2 cellular contexts compared by ENCODE assay signal in genomic region chr6:43298565-43299337, GRCh38.
TF ChIP-seq lines count a peak whose summit lies in the region.

No MANE protein-coding gene starts in this region.

TF ChIP-seq in H1, 55 proteins besides CTCF, POLR2A, EP300 and RAD21:
- TF ChIP-seq KDM1A (IDR thresholded peaks at IDR 0.05; ENCODE audit: borderline replicate concordance, low read length): peak; percentile 82; the same call in 1 of the 2 replicates
- no peak for TF ChIP-seq KDM5A (IDR thresholded peaks at IDR 0.05; ENCODE audit: low read length)
- TF ChIP-seq SP2 (IDR thresholded peaks at IDR 0.05; ENCODE audit: low read length): no peak
- no peak for TF ChIP-seq ASH2L (IDR thresholded peaks at IDR 0.05; ENCODE audit: low read length)

TF ChIP-seq in HepG2, 621 proteins besides CTCF, POLR2A, EP300 and RAD21 (continues in another document):
- TF ChIP-seq KDM4B (CRISPR knock-in tag; IDR thresholded peaks at IDR 0.05) (no peak), MZF1 (CRISPR knock-in tag; IDR thresholded peaks at IDR 0.05; ENCODE audit: borderline replicate concordance) (no peak), FOXP1 (IDR thresholded peaks at IDR 0.05) (no peak), FOXP1 (CRISPR knock-in tag; IDR thresholded peaks at IDR 0.05) (no peak), NR2C2 (CRISPR knock-in tag; IDR thresholded peaks at IDR 0.05; ENCODE audit: borderline replicate concordance) (no peak), USF2 (IDR thresholded peaks at IDR 0.05; ENCODE audit: low read depth, low read length) (no peak), USF2 (CRISPR knock-in tag; IDR thresholded peaks at IDR 0.05; ENCODE audit: borderline replicate concordance) (no peak), CBX5 (CRISPR knock-in tag; IDR thresholded peaks at IDR 0.05; ENCODE audit: borderline replicate concordance) (no peak), ZNF367 (CRISPR knock-in tag; IDR thresholded peaks at IDR 0.05; ENCODE audit: borderline replicate concordance) (0 out of 2 replicates have a peak, but pooled peaks have one; percentile 29), KMT2B (CRISPR knock-in tag; IDR thresholded peaks at IDR 0.05) (no peak), ZNF746 (CRISPR knock-in tag; IDR thresholded peaks at IDR 0.05) (no peak), ZNF772 (CRISPR knock-in tag; IDR thresholded peaks at IDR 0.05) (no peak), U2AF2 (IDR thresholded peaks at IDR 0.05; ENCODE audit: low read depth, low read length) (no peak), ZNF530 (CRISPR knock-in tag; IDR thresholded peaks at IDR 0.05; ENCODE audit: low read depth) (no peak), GPN1 (CRISPR knock-in tag; IDR thresholded peaks at IDR 0.05; ENCODE audit: borderline replicate concordance) (no peak), RNF2 (conservative IDR thresholded peaks at IDR 0.05; ENCODE audit: low read depth) (no peak), CEBPB (IDR thresholded peaks at IDR 0.05; ENCODE audit: borderline replicate concordance, low read depth, low read length) (no peak), CC2D1A (CRISPR knock-in tag; IDR thresholded peaks at IDR 0.05) (no peak), ZBTB21 (CRISPR knock-in tag; IDR thresholded peaks at IDR 0.05) (no peak), FOXC1 (CRISPR knock-in tag; IDR thresholded peaks at IDR 0.05; ENCODE audit: borderline replicate concordance) (no peak), ZNF672 (CRISPR knock-in tag; IDR thresholded peaks at IDR 0.05) (no peak), AKAP8 (CRISPR knock-in tag; IDR thresholded peaks at IDR 0.05) (0 out of 2 replicates have a peak, but pooled peaks have one; percentile 48), CREM (IDR thresholded peaks at IDR 0.05) (no peak), CREM (CRISPR knock-in tag; IDR thresholded peaks at IDR 0.05) (no peak), BRCA1 (CRISPR knock-in tag; IDR thresholded peaks at IDR 0.05) (no peak), TFE3 (CRISPR knock-in tag; IDR thresholded peaks at IDR 0.05) (no peak), ZNF713 (CRISPR knock-in tag; IDR thresholded peaks at IDR 0.05) (no peak), ZNF878 (CRISPR knock-in tag; IDR thresholded peaks at IDR 0.05) (no peak), RELA (CRISPR knock-in tag; IDR thresholded peaks at IDR 0.05) (no peak), ZNF264 (CRISPR knock-in tag; IDR thresholded peaks at IDR 0.05) (no peak), HNRNPUL1 (IDR thresholded peaks at IDR 0.05; ENCODE audit: low read depth, low read length) (no peak), ARNT (IDR thresholded peaks at IDR 0.05) (no peak), MXD4 (CRISPR knock-in tag; IDR thresholded peaks at IDR 0.05) (no peak), JUNB (CRISPR knock-in tag; IDR thresholded peaks at IDR 0.05; ENCODE audit: borderline replicate concordance) (no peak), PAX8 (CRISPR knock-in tag; IDR thresholded peaks at IDR 0.05; ENCODE audit: borderline replicate concordance) (no peak), ZNF841 (CRISPR knock-in tag; IDR thresholded peaks at IDR 0.05; ENCODE audit: borderline replicate concordance) (no peak), MED13 (CRISPR knock-in tag; IDR thresholded peaks at IDR 0.05) (no peak), PATZ1 (CRISPR knock-in tag; IDR thresholded peaks at IDR 0.05) (no peak), TMF1 (CRISPR knock-in tag; IDR thresholded peaks at IDR 0.05; ENCODE audit: low read depth) (no peak), ZNF777 (CRISPR knock-in tag; IDR thresholded peaks at IDR 0.05) (no peak)
- TF ChIP-seq, protein P1, sequence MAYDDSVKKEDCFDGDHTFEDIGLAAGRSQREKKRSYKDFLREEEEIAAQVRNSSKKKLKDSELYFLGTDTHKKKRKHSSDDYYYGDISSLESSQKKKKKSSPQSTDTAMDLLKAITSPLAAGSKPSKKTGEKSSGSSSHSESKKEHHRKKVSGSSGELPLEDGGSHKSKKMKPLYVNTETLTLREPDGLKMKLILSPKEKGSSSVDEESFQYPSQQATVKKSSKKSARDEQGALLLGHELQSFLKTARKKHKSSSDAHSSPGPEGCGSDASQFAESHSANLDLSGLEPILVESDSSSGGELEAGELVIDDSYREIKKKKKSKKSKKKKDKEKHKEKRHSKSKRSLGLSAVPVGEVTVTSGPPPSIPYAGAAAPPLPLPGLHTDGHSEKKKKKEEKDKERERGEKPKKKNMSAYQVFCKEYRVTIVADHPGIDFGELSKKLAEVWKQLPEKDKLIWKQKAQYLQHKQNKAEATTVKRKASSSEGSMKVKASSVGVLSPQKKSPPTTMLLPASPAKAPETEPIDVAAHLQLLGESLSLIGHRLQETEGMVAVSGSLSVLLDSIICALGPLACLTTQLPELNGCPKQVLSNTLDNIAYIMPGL (CRISPR knock-in tag; IDR thresholded peaks at IDR 0.05; ENCODE audit: borderline replicate concordance in 1 of 2, low read depth in 1 of 2): no peak
- TF ChIP-seq, protein P2, sequence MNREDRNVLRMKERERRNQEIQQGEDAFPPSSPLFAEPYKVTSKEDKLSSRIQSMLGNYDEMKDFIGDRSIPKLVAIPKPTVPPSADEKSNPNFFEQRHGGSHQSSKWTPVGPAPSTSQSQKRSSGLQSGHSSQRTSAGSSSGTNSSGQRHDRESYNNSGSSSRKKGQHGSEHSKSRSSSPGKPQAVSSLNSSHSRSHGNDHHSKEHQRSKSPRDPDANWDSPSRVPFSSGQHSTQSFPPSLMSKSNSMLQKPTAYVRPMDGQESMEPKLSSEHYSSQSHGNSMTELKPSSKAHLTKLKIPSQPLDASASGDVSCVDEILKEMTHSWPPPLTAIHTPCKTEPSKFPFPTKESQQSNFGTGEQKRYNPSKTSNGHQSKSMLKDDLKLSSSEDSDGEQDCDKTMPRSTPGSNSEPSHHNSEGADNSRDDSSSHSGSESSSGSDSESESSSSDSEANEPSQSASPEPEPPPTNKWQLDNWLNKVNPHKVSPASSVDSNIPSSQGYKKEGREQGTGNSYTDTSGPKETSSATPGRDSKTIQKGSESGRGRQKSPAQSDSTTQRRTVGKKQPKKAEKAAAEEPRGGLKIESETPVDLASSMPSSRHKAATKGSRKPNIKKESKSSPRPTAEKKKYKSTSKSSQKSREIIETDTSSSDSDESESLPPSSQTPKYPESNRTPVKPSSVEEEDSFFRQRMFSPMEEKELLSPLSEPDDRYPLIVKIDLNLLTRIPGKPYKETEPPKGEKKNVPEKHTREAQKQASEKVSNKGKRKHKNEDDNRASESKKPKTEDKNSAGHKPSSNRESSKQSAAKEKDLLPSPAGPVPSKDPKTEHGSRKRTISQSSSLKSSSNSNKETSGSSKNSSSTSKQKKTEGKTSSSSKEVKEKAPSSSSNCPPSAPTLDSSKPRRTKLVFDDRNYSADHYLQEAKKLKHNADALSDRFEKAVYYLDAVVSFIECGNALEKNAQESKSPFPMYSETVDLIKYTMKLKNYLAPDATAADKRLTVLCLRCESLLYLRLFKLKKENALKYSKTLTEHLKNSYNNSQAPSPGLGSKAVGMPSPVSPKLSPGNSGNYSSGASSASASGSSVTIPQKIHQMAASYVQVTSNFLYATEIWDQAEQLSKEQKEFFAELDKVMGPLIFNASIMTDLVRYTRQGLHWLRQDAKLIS (CRISPR knock-in tag; IDR thresholded peaks at IDR 0.05): no peak
- TF ChIP-seq, protein P3, sequence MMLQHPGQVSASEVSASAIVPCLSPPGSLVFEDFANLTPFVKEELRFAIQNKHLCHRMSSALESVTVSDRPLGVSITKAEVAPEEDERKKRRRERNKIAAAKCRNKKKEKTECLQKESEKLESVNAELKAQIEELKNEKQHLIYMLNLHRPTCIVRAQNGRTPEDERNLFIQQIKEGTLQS (CRISPR knock-in tag; IDR thresholded peaks at IDR 0.05): no peak
- TF ChIP-seq, protein P4, sequence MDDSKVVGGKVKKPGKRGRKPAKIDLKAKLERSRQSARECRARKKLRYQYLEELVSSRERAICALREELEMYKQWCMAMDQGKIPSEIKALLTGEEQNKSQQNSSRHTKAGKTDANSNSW (CRISPR knock-in tag; IDR thresholded peaks at IDR 0.05; ENCODE audit: borderline replicate concordance): no peak
- TF ChIP-seq, protein P5, sequence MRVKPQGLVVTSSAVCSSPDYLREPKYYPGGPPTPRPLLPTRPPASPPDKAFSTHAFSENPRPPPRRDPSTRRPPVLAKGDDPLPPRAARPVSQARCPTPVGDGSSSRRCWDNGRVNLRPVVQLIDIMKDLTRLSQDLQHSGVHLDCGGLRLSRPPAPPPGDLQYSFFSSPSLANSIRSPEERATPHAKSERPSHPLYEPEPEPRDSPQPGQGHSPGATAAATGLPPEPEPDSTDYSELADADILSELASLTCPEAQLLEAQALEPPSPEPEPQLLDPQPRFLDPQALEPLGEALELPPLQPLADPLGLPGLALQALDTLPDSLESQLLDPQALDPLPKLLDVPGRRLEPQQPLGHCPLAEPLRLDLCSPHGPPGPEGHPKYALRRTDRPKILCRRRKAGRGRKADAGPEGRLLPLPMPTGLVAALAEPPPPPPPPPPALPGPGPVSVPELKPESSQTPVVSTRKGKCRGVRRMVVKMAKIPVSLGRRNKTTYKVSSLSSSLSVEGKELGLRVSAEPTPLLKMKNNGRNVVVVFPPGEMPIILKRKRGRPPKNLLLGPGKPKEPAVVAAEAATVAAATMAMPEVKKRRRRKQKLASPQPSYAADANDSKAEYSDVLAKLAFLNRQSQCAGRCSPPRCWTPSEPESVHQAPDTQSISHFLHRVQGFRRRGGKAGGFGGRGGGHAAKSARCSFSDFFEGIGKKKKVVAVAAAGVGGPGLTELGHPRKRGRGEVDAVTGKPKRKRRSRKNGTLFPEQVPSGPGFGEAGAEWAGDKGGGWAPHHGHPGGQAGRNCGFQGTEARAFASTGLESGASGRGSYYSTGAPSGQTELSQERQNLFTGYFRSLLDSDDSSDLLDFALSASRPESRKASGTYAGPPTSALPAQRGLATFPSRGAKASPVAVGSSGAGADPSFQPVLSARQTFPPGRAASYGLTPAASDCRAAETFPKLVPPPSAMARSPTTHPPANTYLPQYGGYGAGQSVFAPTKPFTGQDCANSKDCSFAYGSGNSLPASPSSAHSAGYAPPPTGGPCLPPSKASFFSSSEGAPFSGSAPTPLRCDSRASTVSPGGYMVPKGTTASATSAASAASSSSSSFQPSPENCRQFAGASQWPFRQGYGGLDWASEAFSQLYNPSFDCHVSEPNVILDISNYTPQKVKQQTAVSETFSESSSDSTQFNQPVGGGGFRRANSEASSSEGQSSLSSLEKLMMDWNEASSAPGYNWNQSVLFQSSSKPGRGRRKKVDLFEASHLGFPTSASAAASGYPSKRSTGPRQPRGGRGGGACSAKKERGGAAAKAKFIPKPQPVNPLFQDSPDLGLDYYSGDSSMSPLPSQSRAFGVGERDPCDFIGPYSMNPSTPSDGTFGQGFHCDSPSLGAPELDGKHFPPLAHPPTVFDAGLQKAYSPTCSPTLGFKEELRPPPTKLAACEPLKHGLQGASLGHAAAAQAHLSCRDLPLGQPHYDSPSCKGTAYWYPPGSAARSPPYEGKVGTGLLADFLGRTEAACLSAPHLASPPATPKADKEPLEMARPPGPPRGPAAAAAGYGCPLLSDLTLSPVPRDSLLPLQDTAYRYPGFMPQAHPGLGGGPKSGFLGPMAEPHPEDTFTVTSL (CRISPR knock-in tag; IDR thresholded peaks at IDR 0.05; ENCODE audit: borderline replicate concordance): no peak
- TF ChIP-seq, protein P6, sequence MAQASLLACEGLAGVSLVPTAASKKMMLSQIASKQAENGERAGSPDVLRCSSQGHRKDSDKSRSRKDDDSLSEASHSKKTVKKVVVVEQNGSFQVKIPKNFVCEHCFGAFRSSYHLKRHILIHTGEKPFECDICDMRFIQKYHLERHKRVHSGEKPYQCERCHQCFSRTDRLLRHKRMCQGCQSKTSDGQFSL (CRISPR knock-in tag; IDR thresholded peaks at IDR 0.05): no peak
